ENCODE assay signal across 15 cellular contexts in the genomic region with DNA sequence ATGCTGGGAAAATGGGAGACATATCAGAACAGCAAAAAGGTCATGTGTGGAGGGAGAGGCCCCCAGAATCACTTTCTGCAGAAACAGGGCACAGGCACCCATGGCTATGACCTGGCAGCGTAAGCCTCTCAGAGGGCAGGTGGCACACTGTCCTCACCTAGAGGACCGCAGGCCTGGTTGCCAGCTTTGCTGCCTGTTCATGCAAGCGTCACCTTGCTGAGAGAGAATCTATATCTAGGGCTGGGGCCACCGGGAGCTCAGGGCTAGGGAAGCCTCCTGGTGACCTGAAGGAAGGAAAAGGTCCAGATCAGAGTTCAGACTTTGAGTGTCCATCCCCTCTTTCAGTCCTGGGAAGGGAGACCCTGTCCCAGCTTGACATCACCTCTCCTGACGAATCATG.
DNase-seq lines count a peak whose midpoint lies in the region; ATAC-seq and TF ChIP-seq lines count a peak whose summit lies in the region.
"Had no signal": no experiment of that assay in that cellular context is flagged by ENCODE, and none has a peak within 500 bp of the region (broad histone marks: within the 10 kb centered on the region; RNA-seq: fewer than 3 reads in every experiment).

No MANE protein-coding gene starts in this region.

- ATAC-seq in activated T-cell treated with anti-CD3 and anti-CD28 coated beads, Interleukin-2, amount 50 U/mL, for 72 hours (replicated peaks in 1 of 2) = no peak
- ATAC-seq in activated B cell treated with CpG ODN at 0.5 μM for 24 hours (ENCODE audit: low read depth) (no peak), lower lobe of right lung (no peak)
- no peak for ATAC-seq in stimulated activated effector memory CD8-positive, alpha-beta T cell treated with anti-CD3 and anti-CD28 coated beads, Interleukin-12 subunit alpha, Interleukin-12 subunit beta, amount 100 ng/mL, for 72 hours

- no peaks in the 10 kb centered on the region for H3K27me3 Mint-ChIP-seq in activated T-cell treated with anti-CD3 and anti-CD28 coated beads, Interleukin-2, amount 50 U/mL, for 72 hours (ENCODE audit: low read depth)
- H3K27me3 Mint-ChIP-seq in activated B cell treated with CpG ODN at 0.5 μM for 24 hours (no peaks in the 10 kb centered on the region), type B pancreatic cell (no peaks in the 10 kb centered on the region)
- H3K27me3 Mint-ChIP-seq: CD4-positive, alpha-beta memory T cell had no signal

- no peaks in the 10 kb centered on the region for H3K4me1 ChIP-seq in lower lobe of right lung
- H3K4me1 ChIP-seq: BE2C had no signal

- H3K9me3 ChIP-seq in lower lobe of right lung = no peaks in the 10 kb centered on the region
- H3K9me3 ChIP-seq: BE2C had no signal

- no peaks in the 10 kb centered on the region for H3K9me3 Mint-ChIP-seq in activated T-cell treated with anti-CD3 and anti-CD28 coated beads, Interleukin-2, amount 50 U/mL, for 72 hours
- no peaks in the 10 kb centered on the region for H3K9me3 Mint-ChIP-seq in activated B cell treated with CpG ODN at 0.5 μM for 24 hours
- H3K9me3 Mint-ChIP-seq in stimulated activated effector memory CD8-positive, alpha-beta T cell treated with anti-CD3 and anti-CD28 coated beads, Interleukin-12 subunit alpha, Interleukin-12 subunit beta, amount 100 ng/mL, for 72 hours = no peaks in the 10 kb centered on the region
- no peaks in the 10 kb centered on the region for H3K9me3 Mint-ChIP-seq in type B pancreatic cell
- H3K9me3 Mint-ChIP-seq: CD4-positive, alpha-beta memory T cell had no signal

- no peaks in the 10 kb centered on the region for H3K36me3 Mint-ChIP-seq in activated T-cell treated with anti-CD3 and anti-CD28 coated beads, Interleukin-2, amount 50 U/mL, for 72 hours (ENCODE audit: insufficient read depth in 2 of 2)
- no peaks in the 10 kb centered on the region for H3K36me3 Mint-ChIP-seq in activated B cell treated with CpG ODN at 0.5 μM for 24 hours (ENCODE audit: low read depth)
- H3K36me3 Mint-ChIP-seq in stimulated activated effector memory CD8-positive, alpha-beta T cell treated with anti-CD3 and anti-CD28 coated beads, Interleukin-12 subunit alpha, Interleukin-12 subunit beta, amount 100 ng/mL, for 72 hours = no peaks in the 10 kb centered on the region
- H3K36me3 Mint-ChIP-seq in type B pancreatic cell = no peaks in the 10 kb centered on the region
- H3K36me3 Mint-ChIP-seq: CD4-positive, alpha-beta memory T cell had no signal

- H3K27ac ChIP-seq in lower lobe of right lung = no peak overlapping the region
- H3K27ac ChIP-seq: C4-2B, HL-60 had no signal

- H3K36me3 ChIP-seq in lower lobe of right lung = no peaks in the 10 kb centered on the region
- H3K36me3 ChIP-seq: BE2C had no signal

- CTCF ChIA-PET in activated B cell treated with CpG ODN at 0.5 μM for 24 hours (lab: Charles Lee) = no interaction called here

- H3K27ac Mint-ChIP-seq in activated T-cell treated with anti-CD3 and anti-CD28 coated beads, Interleukin-2, amount 50 U/mL, for 72 hours = no peak overlapping the region
- H3K27ac Mint-ChIP-seq in activated B cell treated with CpG ODN at 0.5 μM for 24 hours (no peak overlapping the region), type B pancreatic cell (no peak overlapping the region)
- H3K27ac Mint-ChIP-seq in stimulated activated effector memory CD8-positive, alpha-beta T cell treated with anti-CD3 and anti-CD28 coated beads, Interleukin-12 subunit alpha, Interleukin-12 subunit beta, amount 100 ng/mL, for 72 hours = peak overlapping the region; percentile 35

- POLR2A ChIA-PET in activated B cell treated with CpG ODN at 0.5 μM for 24 hours (lab: Charles Lee) = no interaction called here

- TF ChIP-seq CTCF in activated B cell treated with CpG ODN at 0.5 μM for 24 hours (IDR thresholded peaks at IDR 0.05) = no peak
- TF ChIP-seq CTCF in lower lobe of right lung (IDR thresholded peaks at IDR 0.05) = no peak
- no peak for TF ChIP-seq CTCF in type B pancreatic cell (conservative IDR thresholded peaks at IDR 0.05)

- no peak overlapping the region for H3K4me3 ChIP-seq in lower lobe of right lung

- H3K4me3 Mint-ChIP-seq in activated T-cell treated with anti-CD3 and anti-CD28 coated beads, Interleukin-2, amount 50 U/mL, for 72 hours = no peak overlapping the region
- H3K4me3 Mint-ChIP-seq in activated B cell treated with CpG ODN at 0.5 μM for 24 hours (no peak overlapping the region), type B pancreatic cell (no peak overlapping the region)
- H3K4me3 Mint-ChIP-seq in stimulated activated effector memory CD8-positive, alpha-beta T cell treated with anti-CD3 and anti-CD28 coated beads, Interleukin-12 subunit alpha, Interleukin-12 subunit beta, amount 100 ng/mL, for 72 hours = no peak overlapping the region
- H3K4me3 Mint-ChIP-seq: CD4-positive, alpha-beta memory T cell had no signal

- intact Hi-C loops in activated B cell treated with CpG ODN at 0.5 μM for 24 hours (cut with micrococcal nuclease) = loop anchor here (1.0 kb wide), 1 partner anchor 79 kb away; a partner anchor contains a TSS
- intact Hi-C loops in lower lobe of right lung (cut with DNase I) = no loop called here

- H3K4me1 Mint-ChIP-seq in activated T-cell treated with anti-CD3 and anti-CD28 coated beads, Interleukin-2, amount 50 U/mL, for 72 hours (ENCODE audit: low read depth) = peaks cover 6% of the 10 kb centered on the region
- H3K4me1 Mint-ChIP-seq in activated B cell treated with CpG ODN at 0.5 μM for 24 hours = peaks cover 21% of the 10 kb centered on the region
- peaks cover 7% of the 10 kb centered on the region for H3K4me1 Mint-ChIP-seq in stimulated activated effector memory CD8-positive, alpha-beta T cell treated with anti-CD3 and anti-CD28 coated beads, Interleukin-12 subunit alpha, Interleukin-12 subunit beta, amount 100 ng/mL, for 72 hours
- H3K4me1 Mint-ChIP-seq in type B pancreatic cell (ENCODE audit: unreplicated experiment) = no peaks in the 10 kb centered on the region

- DNase-seq in activated T-cell treated with anti-CD3 and anti-CD28 coated beads, Interleukin-2, amount 50 U/mL, for 48 hours = peak; percentile 7 to 9
- no peak for DNase-seq in activated T-cell treated with anti-CD3 and anti-CD28 coated beads, Interleukin-2, amount 50 U/mL, for 72 hours
- DNase-seq in activated B cell treated with CpG ODN at 0.5 μM for 24 hours (peak; percentile 8), lower lobe of right lung (peak; percentile 28), DMS153 treated with DMSO at 0.1 percent for 48 hours (lab: John Stamatoyannopoulos, UW; ENCODE audit: unreplicated experiment) (no peak), amniotic stem cell (lab: John Stamatoyannopoulos, UW) (no peak), type B pancreatic cell (ENCODE audit: extremely low spot score, unreplicated experiment) (no peak)
- DNase-seq in stimulated activated effector memory CD8-positive, alpha-beta T cell treated with anti-CD3 and anti-CD28 coated beads, Interleukin-12 subunit alpha, Interleukin-12 subunit beta, amount 100 ng/mL, for 72 hours (ENCODE audit: low spot score in 2 of 2) = no peak
- DNase-seq: CD4-positive, alpha-beta memory T cell; COR-L47; DMS153; DND-41 had no signal

- no peaks in the 10 kb centered on the region for H3K27me3 ChIP-seq in lower lobe of right lung (ENCODE audit: low read depth)
- H3K27me3 ChIP-seq: BE2C had no signal

Comparison
In these comparisons a context has a peak if more than half of its experiments do, and no peak if none do; other contexts are left out.
1. DNase-seq: peak in activated T-cell treated with anti-CD3 and anti-CD28 coated beads, Interleukin-2, amount 50 U/mL, for 48 hours (2 of 2), activated B cell treated with CpG ODN at 0.5 μM for 24 hours (single experiment) and lower lobe of right lung (single experiment); none in activated T-cell treated with anti-CD3 and anti-CD28 coated beads, Interleukin-2, amount 50 U/mL, for 72 hours (0 of 2), stimulated activated effector memory CD8-positive, alpha-beta T cell treated with anti-CD3 and anti-CD28 coated beads, Interleukin-12 subunit alpha, Interleukin-12 subunit beta, amount 100 ng/mL, for 72 hours (0 of 2), DMS153 treated with DMSO at 0.1 percent for 48 hours (single experiment), amniotic stem cell (single experiment) and type B pancreatic cell (single experiment).